ENCODE assay signal across 12 cellular contexts in the genomic region with DNA sequence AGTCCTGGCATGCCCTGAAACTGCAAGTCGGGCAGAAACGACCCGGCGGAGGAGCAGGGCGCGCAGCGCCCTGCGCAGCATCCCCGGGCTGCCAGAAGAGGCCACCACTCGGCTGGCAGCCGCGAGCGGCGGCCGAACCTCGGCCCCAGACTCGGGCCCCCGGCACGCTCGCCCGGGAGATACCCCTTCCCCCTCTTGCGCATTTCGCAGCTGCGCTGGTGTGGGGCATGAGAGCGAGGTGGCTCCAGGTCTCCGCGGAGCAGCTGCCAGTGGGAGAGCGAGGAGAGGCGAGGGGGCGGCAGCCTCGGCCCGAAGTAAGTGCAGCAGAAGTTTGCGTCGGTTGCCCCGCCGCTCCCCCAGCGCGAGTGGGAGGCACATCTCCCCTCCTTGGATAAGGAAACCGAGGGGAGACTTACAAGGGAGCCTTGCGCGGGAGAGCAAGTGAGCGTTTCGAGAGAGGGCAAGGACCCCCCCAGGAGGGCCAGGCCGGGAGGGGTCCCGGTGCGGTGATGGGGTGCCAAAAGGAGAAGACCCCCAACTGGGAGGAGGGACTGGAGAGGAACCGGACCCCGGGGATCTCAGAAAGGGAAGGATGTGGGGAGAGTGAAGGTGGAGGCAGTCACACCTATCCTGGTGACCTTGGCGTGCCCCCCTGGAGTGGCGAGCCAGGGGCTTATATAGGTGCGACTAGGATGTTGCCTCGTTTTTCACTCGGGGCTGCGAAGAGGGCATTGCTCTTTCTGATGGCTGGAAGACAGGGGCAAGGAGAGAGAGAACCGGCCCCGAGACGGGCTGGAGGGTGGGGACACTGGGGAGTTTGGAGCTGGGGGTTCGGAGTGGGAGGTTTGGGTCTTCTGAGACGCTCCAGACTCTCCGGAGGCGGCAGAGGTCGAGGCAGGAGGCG.
DNase-seq lines count a peak whose midpoint lies in the region; ATAC-seq and TF ChIP-seq lines count a peak whose summit lies in the region.
"Had no signal": no experiment of that assay in that cellular context is flagged by ENCODE, and none has a peak within 500 bp of the region (broad histone marks: within the 10 kb centered on the region; RNA-seq: fewer than 3 reads in every experiment).

No MANE protein-coding gene starts in this region.

- no peak for ATAC-seq in CD8-positive, alpha-beta T cell
- no peak for ATAC-seq in sciatic nerve
- ATAC-seq: Panc1 had no signal

- no peaks in the 10 kb centered on the region for H3K79me2 ChIP-seq in parathyroid adenoma

- intact Hi-C loops in CD8-positive, alpha-beta T cell (cut with DNase I, micrococcal nuclease), result no loop called here
- intact Hi-C loops in uterus (cut with DNase I; ENCODE audit: low total_unique reads) (no loop called here), sciatic nerve (cut with DNase I) (no loop called here)

- H3K4me1 ChIP-seq in CD8-positive, alpha-beta T cell (ENCODE audit: insufficient read depth, low read length), result peaks cover 13% of the 10 kb centered on the region
- H3K4me1 ChIP-seq in HUES64 (ENCODE audit: insufficient read depth, low read length), result 0 out of 2 replicates have a peak, but pooled peaks cover 16% of the 10 kb centered on the region
- no peaks in the 10 kb centered on the region for H3K4me1 ChIP-seq in parathyroid adenoma
- no peaks in the 10 kb centered on the region for H3K4me1 ChIP-seq in uterus

- TF ChIP-seq CTCF in CD8-positive, alpha-beta T cell (IDR thresholded peaks at IDR 0.05), result no peak
- TF ChIP-seq CTCF in endothelial cell (IDR thresholded peaks at IDR 0.05; ENCODE audit: unreplicated experiment), result no peak
- no peak for TF ChIP-seq CTCF in parathyroid adenoma (IDR thresholded peaks at IDR 0.05)
- no peak for TF ChIP-seq CTCF in uterus (IDR thresholded peaks at IDR 0.05)

- no peaks in the 10 kb centered on the region for H3K36me3 Mint-ChIP-seq in CD8-positive, alpha-beta T cell
- H3K36me3 Mint-ChIP-seq in endothelial cell (ENCODE audit: low read depth, unreplicated experiment), result no peaks in the 10 kb centered on the region

- peaks cover 42% of the 10 kb centered on the region for H3K27me3 Mint-ChIP-seq in CD8-positive, alpha-beta T cell (ENCODE audit: low read depth)
- H3K27me3 Mint-ChIP-seq in endothelial cell (ENCODE audit: unreplicated experiment), result peaks cover 12% of the 10 kb centered on the region

- WGBS in HUES64, result 2% methylated on average over 63 of the region's 63 CpGs

- no peak overlapping the region for H3K9ac ChIP-seq in HUES64 (ENCODE audit: low read depth, low read length)
- no peak overlapping the region for H3K9ac ChIP-seq in parathyroid adenoma

- H3K27ac Mint-ChIP-seq in CD8-positive, alpha-beta T cell, result no peak overlapping the region
- no peak overlapping the region for H3K27ac Mint-ChIP-seq in endothelial cell (ENCODE audit: unreplicated experiment)

- CTCF ChIA-PET in CD8-positive, alpha-beta T cell (lab: Charles Lee), result interaction anchor here (1.3 to 1.4 kb wide), 2 partner anchors 9 to 179 kb away, joined by 4 read pairs; no protein-coding TSS in a partner anchor

- no peaks in the 10 kb centered on the region for H3K36me3 ChIP-seq in CD8-positive, alpha-beta T cell (ENCODE audit: insufficient read depth, low read length)
- H3K36me3 ChIP-seq in HUES64 (ENCODE audit: insufficient read depth, low read length) (no peaks in the 10 kb centered on the region), parathyroid adenoma (ENCODE audit: control insufficient read depth, insufficient read depth, low read length) (no peaks in the 10 kb centered on the region), uterus (no peaks in the 10 kb centered on the region)
- H3K36me3 ChIP-seq: transverse colon had no signal

- peaks cover 12% of the 10 kb centered on the region for H3K4me1 Mint-ChIP-seq in CD8-positive, alpha-beta T cell (ENCODE audit: low read depth)
- peaks cover 7% of the 10 kb centered on the region for H3K4me1 Mint-ChIP-seq in endothelial cell (ENCODE audit: unreplicated experiment)

- no peaks in the 10 kb centered on the region for H3K9me3 ChIP-seq in CD8-positive, alpha-beta T cell (ENCODE audit: low read length)
- no peaks in the 10 kb centered on the region for H3K9me3 ChIP-seq in HUES64 (ENCODE audit: insufficient read depth, low read depth, low read length)
- H3K9me3 ChIP-seq in parathyroid adenoma (ENCODE audit: control insufficient read depth, low read length), result no peaks in the 10 kb centered on the region
- H3K9me3 ChIP-seq in uterus, result no peaks in the 10 kb centered on the region
- H3K9me3 ChIP-seq: transverse colon had no signal

- DNase-seq in CD8-positive, alpha-beta T cell, result no peak
- DNase-seq in endothelial cell (ENCODE audit: low spot score) (peak; percentile 40), COLO829 (ENCODE audit: low spot score) (no peak), uterus (no peak), sciatic nerve (ENCODE audit: low spot score) (no peak)
- DNase-seq in stimulated activated naive CD4-positive, alpha-beta T cell (lab: John Stamatoyannopoulos, UW), result no peak
- DNase-seq: DMS153, NCI-H146, transverse colon had no signal

- H3K4me3 ChIP-seq in CD8-positive, alpha-beta T cell (ENCODE audit: low read depth, low read length), result peak overlapping the region; percentile 15
- peak overlapping the region; percentile 68 for H3K4me3 ChIP-seq in HUES64 (ENCODE audit: low read length)
- H3K4me3 ChIP-seq in parathyroid adenoma (ENCODE audit: low read depth, low read length), result peak overlapping the region; percentile 50
- H3K4me3 ChIP-seq in uterus, result no peak overlapping the region

- H3K27ac ChIP-seq in CD8-positive, alpha-beta T cell (ENCODE audit: low read depth, low read length), result no peak overlapping the region
- H3K27ac ChIP-seq in HUES64 (ENCODE audit: low read depth, low read length), result no peak overlapping the region
- no peak overlapping the region for H3K27ac ChIP-seq in parathyroid adenoma
- H3K27ac ChIP-seq in uterus, result no peak overlapping the region
- H3K27ac ChIP-seq: transverse colon had no signal

- H3K27me3 ChIP-seq in CD8-positive, alpha-beta T cell (ENCODE audit: insufficient read depth, low read length), result peaks cover 4% of the 10 kb centered on the region
- H3K27me3 ChIP-seq in HUES64 (ENCODE audit: insufficient read depth, low read length) (peaks cover 95% of the 10 kb centered on the region), parathyroid adenoma (ENCODE audit: control insufficient read depth, insufficient read depth, low read length) (peaks cover 3% of the 10 kb centered on the region), uterus (peaks cover 0 to 9% of the 10 kb centered on the region in 2 donors)

- POLR2A ChIA-PET in CD8-positive, alpha-beta T cell (lab: Charles Lee), result no interaction called here

- no peaks in the 10 kb centered on the region for H3K9me3 Mint-ChIP-seq in CD8-positive, alpha-beta T cell
- H3K9me3 Mint-ChIP-seq in endothelial cell (ENCODE audit: unreplicated experiment), result no peaks in the 10 kb centered on the region

- H2AFZ ChIP-seq in parathyroid adenoma, result peak overlapping the region; percentile 58

- no peak for TF ChIP-seq POLR2A in uterus (IDR thresholded peaks at IDR 0.05)

- H3K4me3 Mint-ChIP-seq in CD8-positive, alpha-beta T cell, result peak overlapping the region; percentile 44
- H3K4me3 Mint-ChIP-seq in endothelial cell (ENCODE audit: unreplicated experiment), result peak overlapping the region; percentile 53

- H3K4me2 ChIP-seq in parathyroid adenoma (ENCODE audit: low read length), result peak overlapping the region; percentile 87

Comparison
In these comparisons a context has a peak if more than half of its experiments do, and no peak if none do; other contexts are left out.
1. H3K4me3 ChIP-seq: peak in CD8-positive, alpha-beta T cell (single experiment), HUES64 (single experiment) and parathyroid adenoma (single experiment); none in uterus (0 of 2).